In genomic region chr1:31373897-31374486, GRCh38 we compare ENCODE assay signal across 9 cellular contexts. TPM values are rescaled to one million over a fixed set of nuclear protein-coding genes. Genes with fewer than 3 reads are reported as not detected.
A peak's percentile ranks its signal among the peaks of the same experiment; 100 is the strongest.
DNase-seq lines count a peak whose midpoint lies in the region; ATAC-seq and TF ChIP-seq lines count a peak whose summit lies in the region.
"Had no signal": no experiment of that assay in that cellular context is flagged by ENCODE, and none has a peak within 500 bp of the region (broad histone marks: within the 10 kb centered on the region; RNA-seq: fewer than 3 reads in every experiment).

No MANE protein-coding gene starts in this region.

- H3K36me3 ChIP-seq in MG63 = no peaks in the 10 kb centered on the region

- no peaks in the 10 kb centered on the region for H3K9me3 ChIP-seq in right cardiac atrium (ENCODE audit: control insufficient read depth, low read length)
- H3K9me3 ChIP-seq in MG63 = no peaks in the 10 kb centered on the region

- WGBS in right cardiac atrium = 29% methylated on average over 11 of the region's 11 CpGs

- no peak for ATAC-seq in right cardiac atrium

- intact Hi-C loops in right cardiac atrium (cut with DNase I) = no loop called here

- POLR2A ChIA-PET in HEK293T (lab: Yijun Ruan, JAX) = interaction anchor here (0.8 to 2.2 kb wide), 5 partner anchors 10 to 219 kb away, joined by 3 to 20 read pairs (median 4); partner anchors contain the start of genes SNRNP40 and ZCCHC17

- H3K4me1 ChIP-seq in right cardiac atrium (ENCODE audit: control insufficient read depth, insufficient read depth, low read length) = peaks cover 10% of the 10 kb centered on the region

- TF ChIP-seq CTCF in VCaP (conservative IDR thresholded peaks at IDR 0.05) = no peak

- H3K4me3 ChIP-seq in right cardiac atrium (ENCODE audit: low read length) (peak overlapping the region; percentile 38), MG63 (no peak overlapping the region)

- CTCF ChIA-PET in HEK293T (lab: Yijun Ruan, JAX) = interaction anchor here (0.7 to 2.0 kb wide), 6 partner anchors 21 to 190 kb away, joined by 3 to 9 read pairs (median 3); partner anchors contain the start of genes SNRNP40 and ZCCHC17

- DNase-seq in HEK293T (ENCODE audit: extremely low spot score) (no peak), right cardiac atrium (no peak), MG63 (no peak), NAMALWA (ENCODE audit: low spot score) (no peak)
- DNase-seq in stimulated activated CD8-positive, alpha-beta memory T cell treated with anti-CD3 and anti-CD28 coated beads, Interleukin-15, amount 100 ng/mL, for 24 hours (ENCODE audit: low read depth) = peak; percentile 2
- DNase-seq in stimulated activated CD4-positive, alpha-beta T cell treated with anti-CD3 and anti-CD28 coated beads, Interleukin-4, amount 100 ng/mL, for 4 hours = no peak
- DNase-seq: Karpas-422 had no signal

- peak overlapping the region; percentile 36; the same call in 1 of the 2 replicates for H3K27ac ChIP-seq in VCaP
- peak overlapping the region; percentile 75 for H3K27ac ChIP-seq in right cardiac atrium (ENCODE audit: low read length)

- H3K27me3 ChIP-seq in right cardiac atrium (ENCODE audit: control insufficient read depth, insufficient read depth) (no peaks in the 10 kb centered on the region), MG63 (no peaks in the 10 kb centered on the region)

TF ChIP-seq in HEK293T, 16 proteins besides CTCF, POLR2A, EP300 and RAD21:
- TF ChIP-seq TARDBP (IDR thresholded peaks at IDR 0.05) = no peak
- TF ChIP-seq L3MBTL2 (conservative IDR thresholded peaks at IDR 0.05) = peak; percentile 42; the same call in 1 of the 2 replicates
- no peak for TF ChIP-seq FOXK2 (IDR thresholded peaks at IDR 0.05)
- TF ChIP-seq ELF4 (IDR thresholded peaks at IDR 0.05) = no peak
- TF ChIP-seq PKNOX1 (IDR thresholded peaks at IDR 0.05) = no peak

RNA-seq across cellular contexts. Expression of gene FABP3, which starts 1.1 kb away (rescaled TPM):
- 1,000 to 10,000 TPM; 2,322 to 2,894 (median 2,708) TPM for total RNA-seq in right cardiac atrium
- polyA plus RNA-seq in right cardiac atrium = 6,193 TPM
- total RNA-seq in MG63 (2014; rRNA removed; shearing (Covaris generic); ENCODE audit: low replicate concordance) = 18.5 and 72.0 TPM in 2 replicates
- total RNA-seq: activated CD8-positive, alpha-beta memory T cell treated with anti-CD3 and anti-CD28 coated beads for 36 hours had no signal

RNA-seq across cellular contexts. Expression of gene SERINC2, which starts 39.0 kb away (rescaled TPM):
- total RNA-seq in right cardiac atrium = 1 to 10 TPM; 1.3 to 1.7 (median 1.4) TPM
- 2.5 TPM for polyA plus RNA-seq in right cardiac atrium
- 25.8 and 32.4 TPM in 2 replicates for total RNA-seq in MG63 (2014; rRNA removed; shearing (Covaris generic); ENCODE audit: low replicate concordance)

Comparison
In these comparisons a context has a peak if more than half of its experiments do, and no peak if none do; other contexts are left out.
1. RNA of gene FABP3, which starts 1.1 kb away (total RNA-seq): 2,322 to 2,894 TPM in right cardiac atrium; 18.5 to 72.0 TPM in MG63; every median in the first group is over 10 times any median in the second.